33 cellular contexts compared by ENCODE assay signal in the genomic region with DNA sequence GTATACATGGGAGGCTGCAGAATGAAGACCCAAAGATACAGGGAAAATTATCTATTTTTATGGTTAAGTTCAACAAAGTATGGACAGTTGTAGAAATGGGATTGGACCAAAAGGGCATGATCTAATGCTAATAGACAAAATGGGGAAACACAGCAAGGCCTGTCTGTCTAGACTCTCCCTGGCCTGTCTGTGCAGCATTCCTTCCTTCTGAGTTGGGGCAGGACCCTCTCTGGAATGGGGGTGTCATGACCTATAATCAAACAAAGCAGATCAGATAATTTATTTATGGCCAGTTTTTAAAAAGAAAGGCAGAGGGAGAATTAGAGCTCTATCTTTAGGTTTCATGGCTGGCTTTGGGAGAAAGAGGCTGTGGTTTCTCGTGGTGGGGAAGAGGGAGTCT.
"Had no signal": no experiment of that assay in that cellular context is flagged by ENCODE, and none has a peak within 500 bp of the region (broad histone marks: within the 10 kb centered on the region; RNA-seq: fewer than 3 reads in every experiment).

No MANE protein-coding gene starts in this region.

- H3K4me3 Mint-ChIP-seq: activated CD4-positive, alpha-beta memory T cell treated with anti-CD3 and anti-CD28 coated beads for 36 hours; activated naive CD4-positive, alpha-beta T cell treated with anti-CD3 and anti-CD28 coated beads for 36 hours; activated naive CD8-positive, alpha-beta T cell treated with anti-CD3 and anti-CD28 coated beads for 36 hours; activated T-helper 1 cell treated with anti-CD3 and anti-CD28 coated beads, Interleukin-12 subunit alpha, Interleukin-12 subunit beta, Interleukin-2, Interleukin-4 antibody, amounts not matched to agents 30 ng/mL and 10 ng/mL and 1 ng/mL, durations not matched to agents 14 hours and 24 hours and 36 hours; naive thymus-derived CD8-positive, alpha-beta T cell; stimulated activated effector memory CD8-positive, alpha-beta T cell treated with anti-CD3 and anti-CD28 coated beads, Interleukin-12 subunit alpha, Interleukin-12 subunit beta, amount 100 ng/mL, for 72 hours; stimulated activated naive CD8-positive, alpha-beta T cell treated with anti-CD3 and anti-CD28 coated beads, Interleukin-15, Interleukin-2, amounts not matched to agents 100 ng/mL and 50 ng/mL, for 24 hours; T-helper 1 cell treated with Interleukin-12 subunit alpha and Interleukin-12 subunit beta and Interleukin-4 antibody, amounts not matched to agents 30 μg/mL and 1 μg/mL, for 36 hours had no signal

- H3K9me3 Mint-ChIP-seq: activated T-helper 1 cell treated with anti-CD3 and anti-CD28 coated beads, Interleukin-12 subunit alpha, Interleukin-12 subunit beta, Interleukin-2, Interleukin-4 antibody, amounts not matched to agents 30 ng/mL and 10 ng/mL and 1 ng/mL, durations not matched to agents 14 hours and 24 hours and 36 hours; stimulated activated naive CD8-positive, alpha-beta T cell treated with anti-CD3 and anti-CD28 coated beads, Interleukin-15, Interleukin-2, amounts not matched to agents 100 ng/mL and 50 ng/mL, for 24 hours; T-helper 1 cell treated with Interleukin-12 subunit alpha and Interleukin-12 subunit beta and Interleukin-4 antibody, amounts not matched to agents 30 μg/mL and 1 μg/mL, for 36 hours had no signal

- H3K27me3 Mint-ChIP-seq: activated naive CD8-positive, alpha-beta T cell treated with anti-CD3 and anti-CD28 coated beads for 36 hours; stimulated activated naive CD8-positive, alpha-beta T cell treated with anti-CD3 and anti-CD28 coated beads, Interleukin-15, Interleukin-2, amounts not matched to agents 100 ng/mL and 50 ng/mL, for 24 hours had no signal

- H3K27ac ChIP-seq: adrenal gland, brain microvascular endothelial cell, gastroesophageal sphincter, skin epidermis, thoracic aorta, uterus, WERI-Rb-1 had no signal

- H3K36me3 Mint-ChIP-seq: activated CD4-positive, alpha-beta memory T cell treated with anti-CD3 and anti-CD28 coated beads for 36 hours; activated naive CD8-positive, alpha-beta T cell treated with anti-CD3 and anti-CD28 coated beads for 36 hours; stimulated activated effector memory CD8-positive, alpha-beta T cell treated with anti-CD3 and anti-CD28 coated beads, Interleukin-12 subunit alpha, Interleukin-12 subunit beta, amount 100 ng/mL, for 72 hours had no signal

- DNase-seq: activated CD4-positive, alpha-beta memory T cell treated with anti-CD3 and anti-CD28 coated beads for 36 hours; activated CD4-positive, alpha-beta T cell treated with anti-CD3 and anti-CD28 coated beads for 48 hours; activated CD8-positive, alpha-beta memory T cell treated with anti-CD3 and anti-CD28 coated beads, Interleukin-2, amount 50 U/mL, for 4 hours; activated effector memory CD4-positive, alpha-beta T cell treated with anti-CD3 and anti-CD28 coated beads, Interleukin-2, amount 50 U/mL, for 16 hours; activated naive CD4-positive, alpha-beta T cell treated with anti-CD3 and anti-CD28 coated beads for 36 hours; activated naive CD8-positive, alpha-beta T cell treated with anti-CD3 and anti-CD28 coated beads for 36 hours; activated T-cell treated with anti-CD3 and anti-CD28 coated beads, Interleukin-2, amount 50 U/mL, for 1 hour; adrenal gland; aorta; brain microvascular endothelial cell; caudate nucleus; hippocampal formation; kidney; left colon; mammary epithelial cell; midbrain; naive thymus-derived CD8-positive, alpha-beta T cell; posterior cingulate gyrus; right lobe of liver; stimulated activated CD4-positive, alpha-beta T cell treated with anti-CD3 and anti-CD28 coated beads, Interleukin-4, amount 100 ng/mL, for 24 hours; T-helper 9 cell; trophoblast cell; uterus; WERI-Rb-1 had no signal

- FAIRE-seq: endothelial cell of umbilical vein, kidney had no signal

- H3K9me3 ChIP-seq: adrenal gland, gastroesophageal sphincter, right lobe of liver, thoracic aorta, uterus had no signal

- H3K4me3 ChIP-seq: adrenal gland, gastroesophageal sphincter, right lobe of liver, skin epidermis, thoracic aorta, uterus had no signal

- ATAC-seq: activated CD4-positive, CD25-positive, alpha-beta regulatory T cell treated with anti-CD3 and anti-CD28 coated beads, Interleukin-2, amount 50 U/mL, for 24 hours; gastroesophageal sphincter; left colon; naive thymus-derived CD8-positive, alpha-beta T cell; stimulated activated effector memory CD8-positive, alpha-beta T cell treated with anti-CD3 and anti-CD28 coated beads, Interleukin-12 subunit alpha, Interleukin-12 subunit beta, amount 100 ng/mL, for 72 hours had no signal

- H3K27ac Mint-ChIP-seq: activated CD4-positive, alpha-beta memory T cell treated with anti-CD3 and anti-CD28 coated beads for 36 hours; activated naive CD4-positive, alpha-beta T cell treated with anti-CD3 and anti-CD28 coated beads for 36 hours; activated naive CD8-positive, alpha-beta T cell treated with anti-CD3 and anti-CD28 coated beads for 36 hours; activated T-helper 1 cell treated with anti-CD3 and anti-CD28 coated beads, Interleukin-12 subunit alpha, Interleukin-12 subunit beta, Interleukin-2, Interleukin-4 antibody, amounts not matched to agents 30 ng/mL and 10 ng/mL and 1 ng/mL, durations not matched to agents 14 hours and 24 hours and 36 hours; naive thymus-derived CD8-positive, alpha-beta T cell; stimulated activated effector memory CD8-positive, alpha-beta T cell treated with anti-CD3 and anti-CD28 coated beads, Interleukin-12 subunit alpha, Interleukin-12 subunit beta, amount 100 ng/mL, for 72 hours; stimulated activated naive CD8-positive, alpha-beta T cell treated with anti-CD3 and anti-CD28 coated beads, Interleukin-15, Interleukin-2, amounts not matched to agents 100 ng/mL and 50 ng/mL, for 24 hours; T-helper 1 cell treated with Interleukin-12 subunit alpha and Interleukin-12 subunit beta and Interleukin-4 antibody, amounts not matched to agents 30 μg/mL and 1 μg/mL, for 36 hours had no signal

- H3K27me3 ChIP-seq: adrenal gland, brain microvascular endothelial cell, gastroesophageal sphincter, right lobe of liver, uterus had no signal

- H3K4me1 Mint-ChIP-seq: activated naive CD8-positive, alpha-beta T cell treated with anti-CD3 and anti-CD28 coated beads for 36 hours; naive thymus-derived CD8-positive, alpha-beta T cell; stimulated activated effector memory CD8-positive, alpha-beta T cell treated with anti-CD3 and anti-CD28 coated beads, Interleukin-12 subunit alpha, Interleukin-12 subunit beta, amount 100 ng/mL, for 72 hours had no signal

- H3K4me1 ChIP-seq: adrenal gland, uterus had no signal

- H3K36me3 ChIP-seq: adrenal gland, thoracic aorta, uterus had no signal
